In genomic region chr19:42634409-42635232, GRCh38 we compare ENCODE assay signal across 9 cellular contexts. TPM values are rescaled to one million over a fixed set of nuclear protein-coding genes. Genes with fewer than 3 reads are reported as not detected.
A peak's percentile ranks its signal among the peaks of the same experiment; 100 is the strongest.
DNase-seq lines count a peak whose midpoint lies in the region; ATAC-seq and TF ChIP-seq lines count a peak whose summit lies in the region.
"Had no signal": no experiment of that assay in that cellular context is flagged by ENCODE, and none has a peak within 500 bp of the region (broad histone marks: within the 10 kb centered on the region; RNA-seq: fewer than 3 reads in every experiment).

No MANE protein-coding gene starts in this region.

- ATAC-seq in IMR-90 (ENCODE audit: low read depth), result peak; percentile 90
- peak; percentile 37 for ATAC-seq in esophagus mucosa
- ATAC-seq in right cardiac atrium, result no peak
- ATAC-seq: CD8-positive, alpha-beta T cell had no signal

- peak; percentile 10 to 24 for DNase-seq in NCI-H2081 (lab: John Stamatoyannopoulos, UW)
- no peak for DNase-seq in NCI-H2081 treated with DMSO at 0.1 percent for 48 hours (lab: John Stamatoyannopoulos, UW)
- DNase-seq in IMR-90, result peak; percentile 20
- DNase-seq in UCSD-AML1 (lab: John Stamatoyannopoulos, UW; ENCODE audit: unreplicated experiment), result peak; percentile 31
- peak; percentile 51 to 57 for DNase-seq in stimulated activated CD4-positive, alpha-beta T cell treated with anti-CD3 and anti-CD28 coated beads, Interleukin-2, amount 100 ng/mL, for 24 hours
- no peak for DNase-seq in ureter (ENCODE audit: low spot score)
- DNase-seq in right cardiac atrium, result no peak

- H2BK15ac ChIP-seq in IMR-90 (ENCODE audit: low read depth, low read length), result no peak overlapping the region

- no peak overlapping the region for H3K4me3 ChIP-seq in IMR-90 (ENCODE audit: insufficient read depth, low read depth, low read length)
- no peak overlapping the region for H3K4me3 ChIP-seq in right cardiac atrium (ENCODE audit: low read length)

- H3K36me3 ChIP-seq in IMR-90 (ENCODE audit: control insufficient read depth, insufficient read depth, low read length), result no peaks in the 10 kb centered on the region

- BruUV-seq in IMR-90 (replicated peaks; lab: Mats Ljungman, UMichigan), result no TSS peak

- no peak for TF ChIP-seq POLR2A in IMR-90 (IDR thresholded peaks at IDR 0.05; ENCODE audit: low read depth, low read length)

- no peak overlapping the region for H3K56ac ChIP-seq in IMR-90 (ENCODE audit: extremely low read depth, insufficient read depth, low read length)

- no peak overlapping the region for H3K27ac ChIP-seq in IMR-90 (ENCODE audit: insufficient read depth, low read length)
- no peak overlapping the region for H3K27ac ChIP-seq in right cardiac atrium (ENCODE audit: low read length)

- no peak overlapping the region for H2BK5ac ChIP-seq in IMR-90 (ENCODE audit: low read depth, low read length, poor library complexity, severe bottlenecking)

- no peak overlapping the region for H2AK9ac ChIP-seq in IMR-90 (replicated peaks; ENCODE audit: low read depth, low read length, poor library complexity)

- no peak overlapping the region for H4K91ac ChIP-seq in IMR-90 (ENCODE audit: insufficient read depth, low read depth, low read length)

- no peaks in the 10 kb centered on the region for H3K79me1 ChIP-seq in IMR-90 (ENCODE audit: low read depth in 1 of 2, low read length in 2 of 2)

- no peak overlapping the region for H3K4ac ChIP-seq in IMR-90 (ENCODE audit: low read depth, low read length)

- no peak overlapping the region for H4K5ac ChIP-seq in IMR-90 (ENCODE audit: low read depth, low read length)

- peaks cover 20% of the 10 kb centered on the region for H3K27me3 ChIP-seq in IMR-90 (ENCODE audit: control insufficient read depth, insufficient read depth, low read length)
- H3K27me3 ChIP-seq in right cardiac atrium (ENCODE audit: control insufficient read depth, insufficient read depth), result no peaks in the 10 kb centered on the region

- peak; percentile 73 for TF ChIP-seq CTCF in IMR-90 (conservative IDR thresholded peaks at IDR 0.05; ENCODE audit: low read depth, low read length)

- H2AFZ ChIP-seq in IMR-90 (replicated peaks; ENCODE audit: low read length, poor library complexity), result no peak overlapping the region

- no peaks in the 10 kb centered on the region for H3K4me1 ChIP-seq in IMR-90 (ENCODE audit: control insufficient read depth, insufficient read depth, low read length)
- no peaks in the 10 kb centered on the region for H3K4me1 ChIP-seq in right cardiac atrium (ENCODE audit: control insufficient read depth, insufficient read depth, low read length)

- intact Hi-C loops in IMR-90 (cut with micrococcal nuclease) (loop anchor here (10.0 kb wide), 1 partner anchor 90 kb away; no protein-coding TSS in a partner anchor), right cardiac atrium (cut with DNase I) (no loop called here)

- TF ChIP-seq RAD21 in IMR-90 (IDR thresholded peaks at IDR 0.05; ENCODE audit: low read length), result peak; percentile 73

- CTCF ChIA-PET in IMR-90 (lab: Yijun Ruan, JAX), result interaction anchor here (0.6 to 1.2 kb wide), 5 partner anchors 10 to 59 kb away, joined by 3 to 6 read pairs (median 3); no protein-coding TSS in a partner anchor

- no peak overlapping the region for H2BK20ac ChIP-seq in IMR-90 (ENCODE audit: low read depth, low read length)

- no peak overlapping the region for H3K14ac ChIP-seq in IMR-90 (replicated peaks; ENCODE audit: low read depth, low read length)

- dilution Hi-C loops in IMR-90 (cut with HindIII; ENCODE audit: low sequenced_read_pairs, unreplicated experiment), result no loop called here

- peaks cover under 1% of the 10 kb centered on the region; the same call in 1 of the 2 replicates for H3K9me3 ChIP-seq in IMR-90 (ENCODE audit: control insufficient read depth, insufficient read depth, low read length)
- no peaks in the 10 kb centered on the region for H3K9me3 ChIP-seq in right cardiac atrium (ENCODE audit: control insufficient read depth, low read length)

- H2AK5ac ChIP-seq in IMR-90 (ENCODE audit: low read depth, low read length), result no peak overlapping the region

- POLR2A ChIA-PET in IMR-90 (lab: Charles Lee; ENCODE audit: unreplicated experiment), result interaction anchor here (1.0 kb wide), 1 partner anchor 157 kb away, joined by 3 read pairs; no protein-coding TSS in a partner anchor

- H4K8ac ChIP-seq in IMR-90 (ENCODE audit: low read depth in 2 of 2, low read length in 2 of 2), result no peak overlapping the region

- H3K23ac ChIP-seq in IMR-90 (ENCODE audit: low read depth, low read length), result no peak overlapping the region

- H4K20me1 ChIP-seq in IMR-90 (ENCODE audit: insufficient read depth, low read length), result no peaks in the 10 kb centered on the region

- no peak overlapping the region for H3K9ac ChIP-seq in IMR-90 (ENCODE audit: low read depth, low read length)

- in situ Hi-C loops in IMR-90 (cut with MboI; ENCODE audit: low sequenced_read_pairs), result no loop called here

- H2BK120ac ChIP-seq in IMR-90 (ENCODE audit: low read depth, low read length), result no peak overlapping the region

- H3K4me2 ChIP-seq in IMR-90 (ENCODE audit: low read depth, low read length), result no peak overlapping the region

- no CpG with 5 or more reads among the region's 5 CpGs for WGBS in IMR-90 (ENCODE audit: extremely low coverage in 2 of 2, insufficient read length in 1 of 2), 2 experiments
- 77% methylated on average over 5 of the region's 5 CpGs for WGBS in right cardiac atrium

- H3K18ac ChIP-seq in IMR-90 (ENCODE audit: low read depth, low read length), result no peak overlapping the region

- H3K9me1 ChIP-seq in IMR-90 (ENCODE audit: insufficient read depth, low read length), result no peaks in the 10 kb centered on the region

TF ChIP-seq in IMR-90, 13 proteins besides CTCF, POLR2A, EP300 and RAD21:
- TF ChIP-seq RFX5 (IDR thresholded peaks at IDR 0.05; ENCODE audit: low read depth, low read length) (no peak), BHLHE40 (IDR thresholded peaks at IDR 0.05; ENCODE audit: low read depth, low read length) (no peak), MAFK (IDR thresholded peaks at IDR 0.05; ENCODE audit: low read depth, low read length) (0 out of 2 replicates have a peak, but pooled peaks have one; percentile 19), CHD1 (IDR thresholded peaks at IDR 0.05; ENCODE audit: low read depth, low read length) (no peak), MAZ (IDR thresholded peaks at IDR 0.05; ENCODE audit: borderline replicate concordance, low read depth, low read length) (no peak), SMC3 (IDR thresholded peaks at IDR 0.05; ENCODE audit: low read depth, low read length) (peak; percentile 50), USF2 (IDR thresholded peaks at IDR 0.05; ENCODE audit: low read depth, low read length) (no peak), RCOR1 (IDR thresholded peaks at IDR 0.05; ENCODE audit: insufficient replicate concordance, low read length) (no peak), FOS (IDR thresholded peaks at IDR 0.05; ENCODE audit: low read depth, low read length) (no peak), CEBPB (IDR thresholded peaks at IDR 0.05; ENCODE audit: low read depth, low read length) (no peak), MXI1 (IDR thresholded peaks at IDR 0.05; ENCODE audit: borderline replicate concordance, low read depth, low read length) (no peak), NFE2L2 (IDR thresholded peaks at IDR 0.05; ENCODE audit: low read depth, low read length) (no peak), ELK1 (IDR thresholded peaks at IDR 0.05; ENCODE audit: borderline replicate concordance, low read depth, low read length) (no peak)

RNA-seq across cellular contexts. Expression of gene CEACAM8, which starts 39.9 kb away (rescaled TPM):
- total RNA-seq in IMR-90 (2012; rRNA removed), result not detected in 2 replicates
- polyA plus RNA-seq in IMR-90 (2012; rRNA removed), result not detected in 2 replicates
- polyA plus RNA-seq in IMR-90 (2012; cell fraction: cytosol; rRNA removed), result not detected in 2 replicates
- not detected in 2 replicates for polyA plus RNA-seq in IMR-90 (2012; cell fraction: nucleus; rRNA removed; ENCODE audit: low replicate concordance)
- not detected for total RNA-seq in esophagus mucosa
- total RNA-seq in ureter, result not detected
- not detected for total RNA-seq in right cardiac atrium
- polyA plus RNA-seq in right cardiac atrium, result not detected
- total RNA-seq: CD8-positive, alpha-beta T cell had no signal

Comparison
In these comparisons a context has a peak if more than half of its experiments do, and no peak if none do; other contexts are left out.
1. DNase-seq: peak in NCI-H2081 (2 of 2), IMR-90 (single experiment), UCSD-AML1 (single experiment) and stimulated activated CD4-positive, alpha-beta T cell treated with anti-CD3 and anti-CD28 coated beads, Interleukin-2, amount 100 ng/mL, for 24 hours (2 of 2); none in NCI-H2081 treated with DMSO at 0.1 percent for 48 hours (single experiment), ureter (single experiment) and right cardiac atrium (0 of 3).
2. ATAC-seq: peak in IMR-90 (single experiment) and esophagus mucosa (single experiment); none in right cardiac atrium (0 of 2).